ENCODE assay signal across 9 cellular contexts in the genomic region with DNA sequence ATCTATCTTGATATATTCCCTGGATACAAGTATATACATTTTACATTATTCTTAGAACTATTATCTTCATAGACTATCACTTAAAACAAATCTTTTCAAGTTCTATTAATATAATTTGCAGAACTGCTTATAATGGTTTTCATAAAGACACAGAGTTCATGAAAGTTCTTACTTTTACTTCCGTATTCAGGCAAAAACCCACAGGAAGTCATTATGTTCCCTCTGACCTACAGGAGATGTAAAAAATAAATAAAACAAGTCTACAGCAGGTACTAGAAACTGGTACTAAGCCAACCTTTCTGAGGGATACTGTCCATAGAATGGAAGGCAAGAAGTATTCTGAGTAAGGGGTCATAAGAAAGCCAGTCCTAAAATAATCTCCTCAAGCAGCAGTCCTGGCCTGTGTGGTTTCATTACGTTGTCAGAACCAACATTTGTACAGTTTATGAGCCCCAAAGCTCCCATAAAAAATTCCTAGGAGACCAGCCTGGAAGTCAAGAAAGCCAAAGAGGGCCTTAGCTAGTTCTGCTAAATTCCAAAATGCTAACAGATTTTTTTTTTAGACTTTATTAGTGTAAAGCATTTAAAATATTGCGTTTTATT.
DNase-seq lines count a peak whose midpoint lies in the region; ATAC-seq and FAIRE-seq lines count a peak whose summit lies in the region.
"Had no signal": no experiment of that assay in that cellular context is flagged by ENCODE, and none has a peak within 500 bp of the region (broad histone marks: within the 10 kb centered on the region; RNA-seq: fewer than 3 reads in every experiment).

No MANE protein-coding gene starts in this region.

- H3K79me2 ChIP-seq in Karpas-422 (ENCODE audit: low read length), result peaks cover 99% of the 10 kb centered on the region

- H3K4me3 ChIP-seq in Karpas-422 (ENCODE audit: low read length), result no peak overlapping the region

- no peak overlapping the region for H2AFZ ChIP-seq in Karpas-422 (ENCODE audit: low read length)

- H3K9me3 ChIP-seq in Karpas-422 (ENCODE audit: low read length), result no peaks in the 10 kb centered on the region
- H3K9me3 ChIP-seq: neutrophil had no signal

- no peaks in the 10 kb centered on the region for H3K9me2 ChIP-seq in Karpas-422 (replicated peaks; ENCODE audit: insufficient read depth, low read length)

- H3K4me2 ChIP-seq in Karpas-422 (ENCODE audit: low read depth, low read length, poor library complexity, severe bottlenecking), result peak overlapping the region; percentile 41

- peak; percentile 82 for ATAC-seq in GM21529 (IDR thresholded peaks at IDR 0.05; ENCODE audit: unreplicated experiment)

- FAIRE-seq in islet of Langerhans (lab: Jason Lieb, UNC), result peak; percentile 64

- H3K36me3 ChIP-seq in Karpas-422 (ENCODE audit: insufficient read depth, low read length), result peaks cover 41% of the 10 kb centered on the region
- H3K36me3 ChIP-seq: neutrophil had no signal

- H3K4me1 ChIP-seq in Karpas-422 (ENCODE audit: low read length), result peaks cover 60% of the 10 kb centered on the region

- DNase-seq in GM04504 (ENCODE audit: low read depth) (peak; percentile 60), Karpas-422 (peak; percentile 65), NCI-H774 (lab: John Stamatoyannopoulos, UW) (no peak), kidney glomerular epithelial cell (lab: John Stamatoyannopoulos, UW) (no peak), NCI-H2196 (lab: John Stamatoyannopoulos, UW; ENCODE audit: unreplicated experiment) (no peak)
- no peak for DNase-seq in stimulated activated CD4-positive, alpha-beta T cell treated with anti-CD3 and anti-CD28 coated beads, Interleukin-2, amount 100 ng/mL, for 24 hours

- H4K20me1 ChIP-seq in Karpas-422 (ENCODE audit: insufficient read depth, low read depth, low read length), result no peaks in the 10 kb centered on the region

- H3K27me3 ChIP-seq in Karpas-422 (ENCODE audit: low read length), result no peaks in the 10 kb centered on the region
- H3K27me3 ChIP-seq: neutrophil had no signal

- H3K27ac ChIP-seq in Karpas-422 (ENCODE audit: low read length), result peak overlapping the region; percentile 71
- H3K27ac ChIP-seq: neutrophil had no signal

- H3K9ac ChIP-seq in Karpas-422 (ENCODE audit: low read length), result no peak overlapping the region

Comparison
In these comparisons a context has a peak if more than half of its experiments do, and no peak if none do; other contexts are left out.
1. DNase-seq: peak in GM04504 (single experiment) and Karpas-422 (single experiment); none in NCI-H774 (single experiment), kidney glomerular epithelial cell (single experiment), NCI-H2196 (single experiment) and stimulated activated CD4-positive, alpha-beta T cell treated with anti-CD3 and anti-CD28 coated beads, Interleukin-2, amount 100 ng/mL, for 24 hours (0 of 2).